Comparison of ENCODE assay signal across 23 cellular contexts in genomic region chr21:34939673-34940321, GRCh38.
DNase-seq lines count a peak whose midpoint lies in the region; ATAC-seq and TF ChIP-seq lines count a peak whose summit lies in the region.
"Had no signal": no experiment of that assay in that cellular context is flagged by ENCODE, and none has a peak within 500 bp of the region (broad histone marks: within the 10 kb centered on the region; RNA-seq: fewer than 3 reads in every experiment).

No MANE protein-coding gene starts in this region.

- no peak overlapping the region for H4K5ac ChIP-seq in IMR-90 (ENCODE audit: low read depth, low read length)

- H3K23ac ChIP-seq in IMR-90 (ENCODE audit: low read depth, low read length): no peak overlapping the region

- H2BK15ac ChIP-seq in IMR-90 (ENCODE audit: low read depth, low read length): no peak overlapping the region; the same call in 2 of the 3 replicates

- POLR2A ChIA-PET in MCF 10A (lab: Yijun Ruan, JAX): interaction anchor here (0.7 kb wide), 1 partner anchor 11 kb away, joined by 3 read pairs; no protein-coding TSS in a partner anchor
- POLR2A ChIA-PET in IMR-90 (lab: Charles Lee; ENCODE audit: unreplicated experiment): interaction anchor here (0.6 kb wide), 1 partner anchor 1163 kb away, joined by 3 read pairs; no protein-coding TSS in a partner anchor

- BruUV-seq in MCF 10A (replicated peaks; lab: Mats Ljungman, UMichigan) (no TSS peak), mammary epithelial cell (replicated peaks; lab: Mats Ljungman, UMichigan) (no TSS peak), IMR-90 (replicated peaks; lab: Mats Ljungman, UMichigan) (no TSS peak)

- no peaks in the 10 kb centered on the region for H3K79me2 ChIP-seq in mammary epithelial cell (ENCODE audit: insufficient read depth, low read length)

- H3K9me3 ChIP-seq in mammary epithelial cell (replicated peaks; ENCODE audit: insufficient read depth, low read length) (no peaks in the 10 kb centered on the region), IMR-90 (ENCODE audit: control insufficient read depth, insufficient read depth, low read length) (no peaks in the 10 kb centered on the region), skeletal muscle satellite cell (replicated peaks; ENCODE audit: low read length) (no peaks in the 10 kb centered on the region), thyroid gland (no peaks in the 10 kb centered on the region), transverse colon (no peaks in the 10 kb centered on the region)
- H3K9me3 ChIP-seq: breast epithelium, gastrocnemius medialis, SK-N-SH, upper lobe of left lung had no signal

- dilution Hi-C loops in mammary epithelial cell (cut with HindIII; ENCODE audit: low sequenced_read_pairs) (no loop called here), IMR-90 (cut with HindIII; ENCODE audit: low sequenced_read_pairs, unreplicated experiment) (no loop called here)

- H3K4me1 ChIP-seq in mammary epithelial cell (ENCODE audit: insufficient read depth, low read length) (peaks cover 52% of the 10 kb centered on the region), IMR-90 (ENCODE audit: control insufficient read depth, insufficient read depth, low read length) (peaks cover 14% of the 10 kb centered on the region), skeletal muscle satellite cell (ENCODE audit: control insufficient read depth, insufficient read depth, low read length) (peaks cover 43% of the 10 kb centered on the region), thyroid gland (no peaks in the 10 kb centered on the region), transverse colon (peaks cover 0 to 6% (median 0%) of the 10 kb centered on the region in 4 donors)
- H3K4me1 ChIP-seq: breast epithelium, gastrocnemius medialis, upper lobe of left lung had no signal

- H3K9ac ChIP-seq in mammary epithelial cell (ENCODE audit: insufficient read depth, low read length) (no peak overlapping the region), IMR-90 (ENCODE audit: low read depth, low read length) (no peak overlapping the region), skeletal muscle satellite cell (ENCODE audit: low read depth, low read length) (no peak overlapping the region)
- H3K9ac ChIP-seq: neural progenitor cell had no signal

- no peaks in the 10 kb centered on the region for H3K9me3 Mint-ChIP-seq in MCF 10A (ENCODE audit: unreplicated experiment)
- no peaks in the 10 kb centered on the region for H3K9me3 Mint-ChIP-seq in activated naive CD8-positive, alpha-beta T cell treated with anti-CD3 and anti-CD28 coated beads, Interleukin-2, amount 50 U/mL, for 24 hours
- H3K9me3 Mint-ChIP-seq: activated CD4-positive, alpha-beta T cell treated with anti-CD3 and anti-CD28 coated beads, Interleukin-2, amount 10 ng/mL, durations not matched to agents 7 days and 5 days; neural progenitor cell had no signal

- no peak overlapping the region for H2BK5ac ChIP-seq in IMR-90 (ENCODE audit: low read depth, low read length, poor library complexity, severe bottlenecking)

- H2AK5ac ChIP-seq in IMR-90 (ENCODE audit: low read depth, low read length): no peak overlapping the region

- H2AFZ ChIP-seq in mammary epithelial cell (ENCODE audit: low read depth, low read length) (no peak overlapping the region), IMR-90 (replicated peaks; ENCODE audit: low read length, poor library complexity) (no peak overlapping the region)
- H2AFZ ChIP-seq: neural progenitor cell had no signal

- 88% methylated on average over 6 of the region's 6 CpGs for WGBS in mammary epithelial cell (ENCODE audit: low coverage, missing lambda C conversion rate)
- WGBS in IMR-90 (ENCODE audit: extremely low coverage in 2 of 2, insufficient read length in 1 of 2), 2 experiments: 100% methylated on average over 1 of the region's 6 CpGs; no CpG with 5 or more reads in 1 of the 2 experiments
- 79 to 81% methylated on average over 6 of the region's 6 CpGs for whole genome bisulfite sequencing in thyroid gland, 2 donors
- WGBS in transverse colon (ENCODE audit: low coverage in 1 of 2), 2 donors: 82 to 86% methylated on average over 6 of the region's 6 CpGs

- H3K4ac ChIP-seq in IMR-90 (ENCODE audit: low read depth, low read length): no peak overlapping the region

- H2BK120ac ChIP-seq in IMR-90 (ENCODE audit: low read depth, low read length): peak overlapping the region; percentile 25; the same call in 1 of the 2 replicates

- H3K4me2 ChIP-seq in mammary epithelial cell (ENCODE audit: insufficient read depth, low read depth, low read length): no peak overlapping the region
- H3K4me2 ChIP-seq in IMR-90 (ENCODE audit: low read depth, low read length): no peak overlapping the region
- H3K4me2 ChIP-seq in skeletal muscle satellite cell (ENCODE audit: low read length): peak overlapping the region; percentile 63
- H3K4me2 ChIP-seq: neural progenitor cell, SK-N-SH had no signal

- H4K8ac ChIP-seq in IMR-90 (ENCODE audit: low read depth in 2 of 2, low read length in 2 of 2): no peak overlapping the region

- CTCF ChIA-PET in MCF 10A (lab: Yijun Ruan, JAX) (no interaction called here), mammary epithelial cell (lab: Charles Lee; ENCODE audit: low non-redundant PET) (no interaction called here), IMR-90 (lab: Yijun Ruan, JAX) (no interaction called here)

- TF ChIP-seq POLR2A in IMR-90 (IDR thresholded peaks at IDR 0.05; ENCODE audit: low read depth, low read length) (no peak), thyroid gland (IDR thresholded peaks at IDR 0.05) (no peak), transverse colon (IDR thresholded peaks at IDR 0.05) (no peak)

- H3K4me3 ChIP-seq in mammary epithelial cell (replicated peaks in 1 of 3; ENCODE audit: insufficient read depth in 1 of 3, low read depth in 2 of 3, low read length in 3 of 3) (no peak overlapping the region), IMR-90 (ENCODE audit: insufficient read depth, low read depth, low read length) (no peak overlapping the region), skeletal muscle satellite cell (ENCODE audit: low read length) (peak overlapping the region; percentile 18), thyroid gland (replicated peaks in 1 of 3) (no peak overlapping the region), transverse colon (no peak overlapping the region)
- H3K4me3 ChIP-seq: breast epithelium, gastrocnemius medialis, GM12878, neural progenitor cell, upper lobe of left lung had no signal

- DNase-seq in MCF 10A (ENCODE audit: unreplicated experiment): peak; percentile 40
- DNase-seq in mammary epithelial cell: no peak
- no peak for DNase-seq in IMR-90
- DNase-seq in activated naive CD8-positive, alpha-beta T cell treated with anti-CD3 and anti-CD28 coated beads, Interleukin-2, amount 50 U/mL, for 24 hours: no peak
- DNase-seq in thyroid gland: no peak
- DNase-seq in transverse colon: no peak
- DNase-seq: activated CD4-positive, alpha-beta T cell treated with anti-CD3 and anti-CD28 coated beads, Interleukin-2, amount 10 ng/mL, durations not matched to agents 7 days and 5 days; gastrocnemius medialis; GF-D8; kidney glomerular epithelial cell; mesendoderm; NCI-H1417; NCI-H2171; NCI-H748 treated with DMSO at 0.1 percent for 48 hours; SK-N-SH; stimulated activated CD4-positive, alpha-beta T cell treated with anti-CD3 and anti-CD28 coated beads, Interleukin-15, amount 100 ng/mL, for 24 hours; stimulated activated naive CD4-positive, alpha-beta T cell treated with Interleukin-2 at 50 U/mL for 16 hours had no signal

- no peak for ATAC-seq in IMR-90 (ENCODE audit: low read depth)
- no peak for ATAC-seq in activated naive CD8-positive, alpha-beta T cell treated with anti-CD3 and anti-CD28 coated beads, Interleukin-2, amount 50 U/mL, for 24 hours
- ATAC-seq in HG03139 (IDR thresholded peaks at IDR 0.05; ENCODE audit: unreplicated experiment): no peak
- ATAC-seq: gastrocnemius medialis, GM12878 had no signal

- TF ChIP-seq CTCF in MCF 10A (IDR thresholded peaks at IDR 0.05; ENCODE audit: unreplicated experiment): no peak
- no peak for TF ChIP-seq CTCF in mammary epithelial cell (conservative IDR thresholded peaks at IDR 0.05 in 1 of 2, IDR thresholded peaks at IDR 0.05 in 1 of 2; ENCODE audit: extremely low read depth in 1 of 2, insufficient read depth in 1 of 2, low read depth in 1 of 2, low read length in 2 of 2)
- no peak for TF ChIP-seq CTCF in IMR-90 (conservative IDR thresholded peaks at IDR 0.05; ENCODE audit: low read depth, low read length)
- TF ChIP-seq CTCF in thyroid gland (IDR thresholded peaks at IDR 0.05): no peak
- no peak for TF ChIP-seq CTCF in transverse colon (IDR thresholded peaks at IDR 0.05)

- no peak overlapping the region for H2AK9ac ChIP-seq in IMR-90 (replicated peaks; ENCODE audit: low read depth, low read length, poor library complexity)

- intact Hi-C loops in MCF 10A (cut with micrococcal nuclease) (no loop called here), mammary epithelial cell (cut with micrococcal nuclease) (loop anchor here (5.0 kb wide), 1 partner anchor 1123 kb away; the partner anchor contains the start of gene SETD4), IMR-90 (cut with micrococcal nuclease) (no loop called here), thyroid gland (cut with DNase I) (no loop called here), transverse colon (cut with DNase I; ENCODE audit: low total_unique reads) (no loop called here)

- H3K14ac ChIP-seq in IMR-90 (replicated peaks; ENCODE audit: low read depth, low read length): no peak overlapping the region; the same call in 1 of the 2 replicates

- H3K56ac ChIP-seq in IMR-90 (ENCODE audit: extremely low read depth, insufficient read depth, low read length): no peak overlapping the region

- H2BK20ac ChIP-seq in IMR-90 (ENCODE audit: low read depth, low read length): peak overlapping the region; percentile 11; the same call in 1 of the 2 replicates

- no peak overlapping the region for H4K91ac ChIP-seq in IMR-90 (ENCODE audit: insufficient read depth, low read depth, low read length)

- no peak for TF ChIP-seq EP300 in transverse colon (IDR thresholded peaks at IDR 0.05; ENCODE audit: low read depth)

- peaks cover 6% of the 10 kb centered on the region; the same call in 1 of the 2 replicates for H3K9me1 ChIP-seq in IMR-90 (ENCODE audit: insufficient read depth, low read length)

- TF ChIP-seq RAD21 in IMR-90 (IDR thresholded peaks at IDR 0.05; ENCODE audit: low read length): no peak

- no peaks in the 10 kb centered on the region for H3K36me3 Mint-ChIP-seq in MCF 10A (ENCODE audit: insufficient read depth, unreplicated experiment)
- peaks cover 1% of the 10 kb centered on the region for H3K36me3 Mint-ChIP-seq in activated naive CD8-positive, alpha-beta T cell treated with anti-CD3 and anti-CD28 coated beads, Interleukin-2, amount 50 U/mL, for 24 hours (ENCODE audit: low read depth)
- H3K36me3 Mint-ChIP-seq: neural progenitor cell had no signal

- H4K20me1 ChIP-seq in mammary epithelial cell (ENCODE audit: insufficient read depth, low read length) (no peaks in the 10 kb centered on the region), IMR-90 (ENCODE audit: insufficient read depth, low read length) (no peaks in the 10 kb centered on the region)

- peaks cover 23% of the 10 kb centered on the region for H3K4me1 Mint-ChIP-seq in MCF 10A (ENCODE audit: insufficient read depth, unreplicated experiment)
- H3K4me1 Mint-ChIP-seq in activated naive CD8-positive, alpha-beta T cell treated with anti-CD3 and anti-CD28 coated beads, Interleukin-2, amount 50 U/mL, for 24 hours: peaks cover 100% of the 10 kb centered on the region

- no peaks in the 10 kb centered on the region for H3K27me3 Mint-ChIP-seq in MCF 10A (ENCODE audit: insufficient read depth, unreplicated experiment)
- H3K27me3 Mint-ChIP-seq in activated naive CD8-positive, alpha-beta T cell treated with anti-CD3 and anti-CD28 coated beads, Interleukin-2, amount 50 U/mL, for 24 hours: no peaks in the 10 kb centered on the region
- H3K27me3 Mint-ChIP-seq: activated CD4-positive, alpha-beta T cell treated with anti-CD3 and anti-CD28 coated beads, Interleukin-2, amount 10 ng/mL, durations not matched to agents 7 days and 5 days had no signal

- H3K36me3 ChIP-seq in mammary epithelial cell (ENCODE audit: insufficient read depth, low read length) (no peaks in the 10 kb centered on the region), IMR-90 (ENCODE audit: control insufficient read depth, insufficient read depth, low read length) (no peaks in the 10 kb centered on the region), skeletal muscle satellite cell (ENCODE audit: insufficient read depth, low read length) (no peaks in the 10 kb centered on the region), thyroid gland (no peaks in the 10 kb centered on the region), transverse colon (no peaks in the 10 kb centered on the region)
- H3K36me3 ChIP-seq: breast epithelium, gastrocnemius medialis, neural progenitor cell, upper lobe of left lung had no signal

- no peak overlapping the region for H3K27ac ChIP-seq in mammary epithelial cell (ENCODE audit: insufficient read depth, low read depth, low read length)
- no peak overlapping the region for H3K27ac ChIP-seq in IMR-90 (ENCODE audit: insufficient read depth, low read length)
- no peak overlapping the region for H3K27ac ChIP-seq in thyroid gland
- H3K27ac ChIP-seq in transverse colon: no peak overlapping the region
- H3K27ac ChIP-seq: breast epithelium, gastrocnemius medialis, neural progenitor cell, upper lobe of left lung had no signal

- H3K4me3 Mint-ChIP-seq in MCF 10A (ENCODE audit: unreplicated experiment): no peak overlapping the region
- H3K4me3 Mint-ChIP-seq in activated naive CD8-positive, alpha-beta T cell treated with anti-CD3 and anti-CD28 coated beads, Interleukin-2, amount 50 U/mL, for 24 hours: no peak overlapping the region
- H3K4me3 Mint-ChIP-seq: activated CD4-positive, alpha-beta T cell treated with anti-CD3 and anti-CD28 coated beads, Interleukin-2, amount 10 ng/mL, durations not matched to agents 7 days and 5 days; neural progenitor cell had no signal

- H3K79me1 ChIP-seq in IMR-90 (ENCODE audit: low read depth in 1 of 2, low read length in 2 of 2): peaks cover 0 to 6% of the 10 kb centered on the region in 2 experiments; a peak in 1 of 4 replicates

- H3K18ac ChIP-seq in IMR-90 (ENCODE audit: low read depth, low read length): no peak overlapping the region

- H3K27me3 ChIP-seq in mammary epithelial cell (ENCODE audit: insufficient read depth, low read length) (no peaks in the 10 kb centered on the region), IMR-90 (ENCODE audit: control insufficient read depth, insufficient read depth, low read length) (no peaks in the 10 kb centered on the region), skeletal muscle satellite cell (ENCODE audit: control insufficient read depth, insufficient read depth, low read length) (no peaks in the 10 kb centered on the region), thyroid gland (no peaks in the 10 kb centered on the region), transverse colon (no peaks in the 10 kb centered on the region)
- H3K27me3 ChIP-seq: breast epithelium, gastrocnemius medialis, upper lobe of left lung had no signal

- H3K27ac Mint-ChIP-seq in MCF 10A (ENCODE audit: low read depth, unreplicated experiment): no peak overlapping the region
- H3K27ac Mint-ChIP-seq in activated naive CD8-positive, alpha-beta T cell treated with anti-CD3 and anti-CD28 coated beads, Interleukin-2, amount 50 U/mL, for 24 hours: peak overlapping the region; percentile 25
- H3K27ac Mint-ChIP-seq: activated CD4-positive, alpha-beta T cell treated with anti-CD3 and anti-CD28 coated beads, Interleukin-2, amount 10 ng/mL, durations not matched to agents 7 days and 5 days; neural progenitor cell had no signal

- in situ Hi-C loops in mammary epithelial cell (cut with MboI; ENCODE audit: low sequenced_read_pairs in 2 of 2): no loop called here
- in situ Hi-C loops in IMR-90 (cut with MboI; ENCODE audit: low sequenced_read_pairs): no loop called here
- in situ Hi-C loops in transverse colon (cut with MboI; ENCODE audit: low pct_ligation_motif_present in 1 of 4, low pct_unique_long_range_greater_than_20kb in 1 of 4, low sequenced_read_pairs in 3 of 4): no loop called here
